In the genomic region with DNA sequence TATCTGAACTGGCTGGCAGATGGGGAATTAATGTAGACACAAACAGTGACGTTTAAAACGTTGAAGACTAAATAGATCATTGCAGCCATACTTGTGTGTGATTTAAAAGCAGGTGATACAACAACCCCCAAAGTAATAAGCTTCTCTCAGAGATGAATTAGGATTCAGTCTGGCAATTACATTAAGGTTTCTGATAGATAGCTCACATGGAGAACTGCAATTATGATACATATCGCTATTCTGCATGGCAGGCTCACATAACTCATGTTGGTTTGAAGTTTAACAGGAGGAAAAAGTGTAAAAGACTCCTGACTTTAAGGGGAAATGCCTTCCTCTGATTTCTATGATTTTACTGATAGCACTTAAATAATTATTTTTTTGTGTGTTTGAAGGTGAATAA, we compare ENCODE assay signal across 2 cellular contexts.
TF ChIP-seq lines count a peak whose summit lies in the region.

No MANE protein-coding gene starts in this region.

TF ChIP-seq in SK-N-SH, 30 proteins besides CTCF, POLR2A, EP300 and RAD21 (continued from another document):
- TF ChIP-seq, protein P1, sequence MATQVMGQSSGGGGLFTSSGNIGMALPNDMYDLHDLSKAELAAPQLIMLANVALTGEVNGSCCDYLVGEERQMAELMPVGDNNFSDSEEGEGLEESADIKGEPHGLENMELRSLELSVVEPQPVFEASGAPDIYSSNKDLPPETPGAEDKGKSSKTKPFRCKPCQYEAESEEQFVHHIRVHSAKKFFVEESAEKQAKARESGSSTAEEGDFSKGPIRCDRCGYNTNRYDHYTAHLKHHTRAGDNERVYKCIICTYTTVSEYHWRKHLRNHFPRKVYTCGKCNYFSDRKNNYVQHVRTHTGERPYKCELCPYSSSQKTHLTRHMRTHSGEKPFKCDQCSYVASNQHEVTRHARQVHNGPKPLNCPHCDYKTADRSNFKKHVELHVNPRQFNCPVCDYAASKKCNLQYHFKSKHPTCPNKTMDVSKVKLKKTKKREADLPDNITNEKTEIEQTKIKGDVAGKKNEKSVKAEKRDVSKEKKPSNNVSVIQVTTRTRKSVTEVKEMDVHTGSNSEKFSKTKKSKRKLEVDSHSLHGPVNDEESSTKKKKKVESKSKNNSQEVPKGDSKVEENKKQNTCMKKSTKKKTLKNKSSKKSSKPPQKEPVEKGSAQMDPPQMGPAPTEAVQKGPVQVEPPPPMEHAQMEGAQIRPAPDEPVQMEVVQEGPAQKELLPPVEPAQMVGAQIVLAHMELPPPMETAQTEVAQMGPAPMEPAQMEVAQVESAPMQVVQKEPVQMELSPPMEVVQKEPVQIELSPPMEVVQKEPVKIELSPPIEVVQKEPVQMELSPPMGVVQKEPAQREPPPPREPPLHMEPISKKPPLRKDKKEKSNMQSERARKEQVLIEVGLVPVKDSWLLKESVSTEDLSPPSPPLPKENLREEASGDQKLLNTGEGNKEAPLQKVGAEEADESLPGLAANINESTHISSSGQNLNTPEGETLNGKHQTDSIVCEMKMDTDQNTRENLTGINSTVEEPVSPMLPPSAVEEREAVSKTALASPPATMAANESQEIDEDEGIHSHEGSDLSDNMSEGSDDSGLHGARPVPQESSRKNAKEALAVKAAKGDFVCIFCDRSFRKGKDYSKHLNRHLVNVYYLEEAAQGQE (IDR thresholded peaks at IDR 0.05; ENCODE audit: low read depth, low read length) = no peak
- 0 out of 2 replicates have a peak, but pooled peaks have one; percentile 23 for TF ChIP-seq MXI1 (IDR thresholded peaks at IDR 0.05; ENCODE audit: low read depth, low read length)
- TF ChIP-seq, protein P2, sequence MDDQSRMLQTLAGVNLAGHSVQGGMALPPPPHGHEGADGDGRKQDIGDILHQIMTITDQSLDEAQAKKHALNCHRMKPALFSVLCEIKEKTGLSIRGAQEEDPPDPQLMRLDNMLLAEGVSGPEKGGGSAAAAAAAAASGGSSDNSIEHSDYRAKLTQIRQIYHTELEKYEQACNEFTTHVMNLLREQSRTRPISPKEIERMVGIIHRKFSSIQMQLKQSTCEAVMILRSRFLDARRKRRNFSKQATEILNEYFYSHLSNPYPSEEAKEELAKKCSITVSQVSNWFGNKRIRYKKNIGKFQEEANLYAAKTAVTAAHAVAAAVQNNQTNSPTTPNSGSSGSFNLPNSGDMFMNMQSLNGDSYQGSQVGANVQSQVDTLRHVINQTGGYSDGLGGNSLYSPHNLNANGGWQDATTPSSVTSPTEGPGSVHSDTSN (IDR thresholded peaks at IDR 0.05) = no peak
- no peak for TF ChIP-seq SMC3 (IDR thresholded peaks at IDR 0.05; ENCODE audit: low read depth, low read length)
- TF ChIP-seq RXRA (IDR thresholded peaks at IDR 0.05; ENCODE audit: borderline replicate concordance, low read depth) = no peak
- TF ChIP-seq GABPA (IDR thresholded peaks at IDR 0.05; ENCODE audit: low read depth) = no peak

TF ChIP-seq in neural cell, 6 proteins besides CTCF, POLR2A, EP300 and RAD21 (continued from another document):
- TF ChIP-seq MXI1 (conservative IDR thresholded peaks at IDR 0.05; ENCODE audit: poor library complexity, severe bottlenecking) = no peak
